In genomic region chr15:99123706-99124451, GRCh38 we compare ENCODE assay signal across 8 cellular contexts. TPM values are rescaled to one million over a fixed set of nuclear protein-coding genes. Genes with fewer than 3 reads are reported as not detected.
DNase-seq lines count a peak whose midpoint lies in the region; ATAC-seq, FAIRE-seq and TF ChIP-seq lines count a peak whose summit lies in the region.

No MANE protein-coding gene starts in this region.

- H3K27ac ChIP-seq in breast epithelium (peak overlapping the region; percentile 87 to 95), skin epidermis (peak overlapping the region in 17 of 21 experiments; percentile 11 to 71 (median 57))

- intact Hi-C loops in breast epithelium (cut with DNase I; ENCODE audit: low total_unique reads) = no loop called here

- DNase-seq in NCI-H460 (ENCODE audit: extremely low read depth, low read depth) = peak; percentile 79
- peak; percentile 75 to 88 for DNase-seq in breast epithelium (ENCODE audit: low spot score in 2 of 2)
- DNase-seq in NCI-H128 (lab: John Stamatoyannopoulos, UW; ENCODE audit: unreplicated experiment) = no peak

- ATAC-seq in GM18909 (IDR thresholded peaks at IDR 0.05; ENCODE audit: poor library complexity, unreplicated experiment) (peak; percentile 52), GM19351 (IDR thresholded peaks at IDR 0.05; ENCODE audit: unreplicated experiment) (no peak), GM21515 (IDR thresholded peaks at IDR 0.05; ENCODE audit: unreplicated experiment) (no peak)

- peaks cover 14 to 26% of the 10 kb centered on the region in 2 donors for H3K4me1 ChIP-seq in breast epithelium

- TF ChIP-seq CTCF in breast epithelium (IDR thresholded peaks at IDR 0.05) = no peak

- no peak for TF ChIP-seq POLR2A in breast epithelium (IDR thresholded peaks at IDR 0.05)

- no peaks in the 10 kb centered on the region for H3K36me3 ChIP-seq in breast epithelium

- peak overlapping the region; percentile 12 to 56 (median 27) for H3K4me3 ChIP-seq in breast epithelium
- H3K4me3 ChIP-seq in skin epidermis = no peak overlapping the region

- H3K27me3 ChIP-seq in breast epithelium = no peaks in the 10 kb centered on the region

- peak; percentile 58 for FAIRE-seq in islet of Langerhans (lab: Jason Lieb, UNC)

- no peaks in the 10 kb centered on the region for H3K9me3 ChIP-seq in breast epithelium

RNA-seq across cellular contexts. Expression of gene SYNM, which starts 19.0 kb away (rescaled TPM):
- 12.1 and 15.1 TPM in 2 replicates for total RNA-seq in NCI-H460 (2014; rRNA removed; shearing (Covaris generic))
- polyA plus RNA-seq in NCI-H460 (2014; cell fraction: nucleus; rRNA removed) = 21.6 and 30.7 TPM in 2 replicates
- 100 to 1,000 TPM in 2 of 3 donors, 10 to 100 TPM in 1; 32.0 to 319 (median 115) TPM for total RNA-seq in breast epithelium

Comparison
In these comparisons a context has a peak if more than half of its experiments do, and no peak if none do; other contexts are left out.
1. H3K4me3 ChIP-seq: peak in breast epithelium (3 of 3); none in skin epidermis (0 of 7).